In the genomic region with DNA sequence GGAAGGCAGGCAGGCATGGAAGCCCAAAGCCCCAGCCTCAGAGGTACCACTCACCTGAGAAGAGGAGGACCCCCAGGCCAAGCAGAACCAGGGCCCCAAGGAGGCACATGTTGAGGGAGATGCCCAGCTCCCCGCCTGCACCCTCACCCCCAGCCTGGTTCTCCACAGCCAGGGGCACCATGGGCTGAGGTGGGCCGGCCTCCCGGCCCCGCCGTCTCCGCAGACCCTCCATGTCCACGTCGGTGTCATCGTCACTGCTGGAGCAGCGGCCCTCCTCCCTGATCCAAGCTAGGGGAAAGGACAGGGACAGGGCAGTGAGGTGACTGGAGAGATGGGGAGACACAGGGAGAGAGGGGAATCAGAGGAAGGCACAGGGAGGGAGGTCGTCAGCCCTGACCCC, we compare ENCODE assay signal across 12 cellular contexts.
"Had no signal": no experiment of that assay in that cellular context is flagged by ENCODE, and none has a peak within 500 bp of the region (broad histone marks: within the 10 kb centered on the region; RNA-seq: fewer than 3 reads in every experiment).

No MANE protein-coding gene starts in this region.

- H3K9me3 ChIP-seq: ovary, SJSA1, thoracic aorta, upper lobe of right lung had no signal

- H3K9me3 Mint-ChIP-seq: activated CD4-positive, alpha-beta T cell treated with anti-CD3 and anti-CD28 coated beads, Interleukin-2, amount 10 ng/mL, durations not matched to agents 7 days and 5 days had no signal

- H3K36me3 ChIP-seq: ovary, SJSA1 had no signal

- H3K4me3 ChIP-seq: ovary, SJSA1, thoracic aorta, upper lobe of right lung had no signal

- H3K27me3 Mint-ChIP-seq: activated CD4-positive, alpha-beta T cell treated with anti-CD3 and anti-CD28 coated beads, Interleukin-2, amount 10 ng/mL, durations not matched to agents 7 days and 5 days had no signal

- ATAC-seq: sciatic nerve, upper lobe of right lung had no signal

- H3K4me3 Mint-ChIP-seq: activated CD4-positive, alpha-beta T cell treated with anti-CD3 and anti-CD28 coated beads, Interleukin-2, amount 10 ng/mL, durations not matched to agents 7 days and 5 days had no signal

- H3K27ac ChIP-seq: ovary, SJSA1, thoracic aorta, upper lobe of right lung had no signal

- H3K27me3 ChIP-seq: ovary, SJSA1, upper lobe of right lung had no signal

- DNase-seq: activated CD4-positive, alpha-beta T cell treated with anti-CD3 and anti-CD28 coated beads, Interleukin-2, amount 10 ng/mL, durations not matched to agents 7 days and 5 days; activated CD4-positive, CD25-positive, alpha-beta regulatory T cell; activated effector memory CD4-positive, alpha-beta T cell treated with Interleukin-2 at 50 U/mL for 16 hours; aorta; foreskin fibroblast; hippocampal formation; kidney; ovary; upper lobe of right lung had no signal
